In genomic region chr6:137840252-137840651, GRCh38 we compare ENCODE assay signal across 1 cellular context.
A peak's percentile ranks its signal among the peaks of the same experiment; 100 is the strongest.
TF ChIP-seq lines count a peak whose summit lies in the region.

No MANE protein-coding gene starts in this region.

TF ChIP-seq in GM12878, 131 proteins besides CTCF, POLR2A, EP300 and RAD21:
- TF ChIP-seq CEBPZ (IDR thresholded peaks at IDR 0.05; ENCODE audit: low read depth, low read length), result no peak
- TF ChIP-seq NBN (IDR thresholded peaks at IDR 0.05), result peak; percentile 79
- 0 out of 2 replicates have a peak, but pooled peaks have one; percentile 45 for TF ChIP-seq ZNF217 (IDR thresholded peaks at IDR 0.05)
- TF ChIP-seq IKZF2 (IDR thresholded peaks at IDR 0.05), result peak in 1 of 2 experiments; percentile 38; a peak in 2 of 4 replicates
- TF ChIP-seq NFIC (IDR thresholded peaks at IDR 0.05; ENCODE audit: low read depth, low read length), result no peak
- TF ChIP-seq FOXM1 (IDR thresholded peaks at IDR 0.05; ENCODE audit: low read depth, low read length), result no peak
- peak; percentile 64; the same call in 1 of the 2 replicates for TF ChIP-seq MLLT1 (IDR thresholded peaks at IDR 0.05)
- TF ChIP-seq ZNF24 (IDR thresholded peaks at IDR 0.05), result no peak
- TF ChIP-seq KLF5 (IDR thresholded peaks at IDR 0.05; ENCODE audit: partially characterized antibody), result peak; percentile 58
- TF ChIP-seq MTA3 (IDR thresholded peaks at IDR 0.05; ENCODE audit: borderline replicate concordance, low read length), result no peak
- TF ChIP-seq FOXK2 (IDR thresholded peaks at IDR 0.05), result no peak
- TF ChIP-seq MYB (IDR thresholded peaks at IDR 0.05; ENCODE audit: borderline replicate concordance, low read depth, low read length), result no peak
- no peak for TF ChIP-seq PRDM15 (CRISPR knock-in tag; IDR thresholded peaks at IDR 0.05)
- TF ChIP-seq CREM (IDR thresholded peaks at IDR 0.05; ENCODE audit: low read depth), result no peak
- TF ChIP-seq WRNIP1 (IDR thresholded peaks at IDR 0.05; ENCODE audit: borderline replicate concordance, low read depth, low read length), result no peak
- 0 out of 2 replicates have a peak, but pooled peaks have one; percentile 14 for TF ChIP-seq TCF7 (IDR thresholded peaks at IDR 0.05; ENCODE audit: borderline replicate concordance)
- no peak for TF ChIP-seq NKRF (conservative IDR thresholded peaks at IDR 0.05)
- peak; percentile 18; the same call in 1 of the 2 replicates for TF ChIP-seq MTA2 (IDR thresholded peaks at IDR 0.05; ENCODE audit: low read depth)
- no peak for TF ChIP-seq JUNB (IDR thresholded peaks at IDR 0.05)
- 0 out of 2 replicates have a peak, but pooled peaks have one; percentile 32 for TF ChIP-seq CBX5 (IDR thresholded peaks at IDR 0.05; ENCODE audit: low read depth)
- TF ChIP-seq IRF3 (IDR thresholded peaks at IDR 0.05), result no peak
- 0 out of 2 replicates have a peak, but pooled peaks have one; percentile 20 for TF ChIP-seq ATF7 (IDR thresholded peaks at IDR 0.05; ENCODE audit: low read depth)
